9 cellular contexts compared by ENCODE assay signal in the genomic region with DNA sequence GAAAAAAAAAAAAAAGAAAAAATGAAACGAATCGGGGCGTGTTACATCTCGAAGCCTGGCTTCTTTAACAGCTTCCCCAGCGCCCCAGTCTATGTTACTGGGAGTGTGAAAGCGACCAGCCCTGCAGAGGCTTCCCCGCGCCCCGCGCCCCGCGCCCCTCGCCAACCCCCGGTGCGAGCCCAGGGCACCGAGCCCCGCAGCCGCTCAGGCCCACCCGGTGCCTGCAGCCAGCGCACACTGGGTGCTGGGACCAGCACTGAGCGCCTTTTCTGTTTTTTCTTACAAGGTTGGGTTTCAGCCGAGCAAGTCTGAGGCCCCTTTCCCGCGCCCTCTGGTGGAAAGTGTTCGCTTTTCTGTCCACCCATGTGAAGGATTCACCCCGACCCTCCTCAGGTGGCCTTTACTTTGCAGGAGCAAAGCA. TPM values are rescaled to one million over a fixed set of nuclear protein-coding genes. Genes with fewer than 3 reads are reported as not detected.
DNase-seq lines count a peak whose midpoint lies in the region; ATAC-seq lines count a peak whose summit lies in the region.
"Had no signal": no experiment of that assay in that cellular context is flagged by ENCODE, and none has a peak within 500 bp of the region (broad histone marks: within the 10 kb centered on the region; RNA-seq: fewer than 3 reads in every experiment).

No MANE protein-coding gene starts in this region.

- peak; percentile 70 for ATAC-seq in HG02981 (IDR thresholded peaks at IDR 0.05; ENCODE audit: unreplicated experiment)
- ATAC-seq in T-helper 17 cell = peak; percentile 81
- ATAC-seq in GM18517 (IDR thresholded peaks at IDR 0.05; ENCODE audit: unreplicated experiment) = no peak

- peaks cover 3% of the 10 kb centered on the region for H3K4me1 Mint-ChIP-seq in T-helper 17 cell

- H3K4me3 Mint-ChIP-seq in T-helper 17 cell = peak overlapping the region; percentile 79

- H3K9me3 ChIP-seq in T-helper 17 cell (ENCODE audit: control insufficient read depth, low read length, poor library complexity, severe bottlenecking) (no peaks in the 10 kb centered on the region), iPS-18c (ENCODE audit: control insufficient read depth, insufficient read depth, low read length) (no peaks in the 10 kb centered on the region)

- H3K27ac Mint-ChIP-seq in T-helper 17 cell = peak overlapping the region; percentile 34
- H3K27ac Mint-ChIP-seq: IgD-negative memory B cell had no signal

- DNase-seq in ELR (ENCODE audit: low read depth) = peak; percentile 69
- peak; percentile 19 to 40 (median 23) for DNase-seq in T-helper 17 cell
- peak; percentile 58 for DNase-seq in amniotic epithelial cell (ENCODE audit: low read depth)
- DNase-seq in stimulated activated CD4-positive, alpha-beta T cell treated with anti-CD3 and anti-CD28 coated beads, Interleukin-1b, Interleukin-23, amount 100 ng/mL, for 48 hours = peak; percentile 41
- no peak for DNase-seq in NCI-H2171 treated with DMSO at 0.1 percent for 48 hours (lab: John Stamatoyannopoulos, UW)

- peaks cover 28% of the 10 kb centered on the region for H3K27me3 Mint-ChIP-seq in T-helper 17 cell

- H3K36me3 Mint-ChIP-seq in T-helper 17 cell (ENCODE audit: low read depth) = no peaks in the 10 kb centered on the region
- H3K36me3 Mint-ChIP-seq: IgD-negative memory B cell had no signal

- peak overlapping the region; percentile 10; the same call in 1 of the 2 replicates for H3K4me3 ChIP-seq in iPS-18c (ENCODE audit: insufficient read depth, low read depth, low read length)

RNA-seq across cellular contexts. Expression of a gene that starts 42.1 kb away (rescaled TPM):
- total RNA-seq in T-helper 17 cell = 1 to 10 TPM; 5.4 to 8.1 TPM

RNA-seq across cellular contexts. Expression of a gene that starts 42.2 kb away (rescaled TPM):
- total RNA-seq in T-helper 17 cell = 1 to 10 TPM; 9.2 TPM
